ENCODE assay signal across 22 cellular contexts in genomic region chr1:45659222-45659621, GRCh38. TPM values are rescaled to one million over a fixed set of nuclear protein-coding genes. Genes with fewer than 3 reads are reported as not detected.
DNase-seq lines count a peak whose midpoint lies in the region; ATAC-seq, FAIRE-seq and TF ChIP-seq lines count a peak whose summit lies in the region.
"Had no signal": no experiment of that assay in that cellular context is flagged by ENCODE, and none has a peak within 500 bp of the region (broad histone marks: within the 10 kb centered on the region; RNA-seq: fewer than 3 reads in every experiment).

No MANE protein-coding gene starts in this region.

- no peaks in the 10 kb centered on the region for H3K27me3 Mint-ChIP-seq in activated CD4-positive, alpha-beta T cell treated with anti-CD3 and anti-CD28 coated beads, Interleukin-2, amount 10 ng/mL, durations not matched to agents 7 days and 5 days
- H3K27me3 Mint-ChIP-seq in osteocyte (ENCODE audit: unreplicated experiment), result no peaks in the 10 kb centered on the region
- no peaks in the 10 kb centered on the region for H3K27me3 Mint-ChIP-seq in stimulated activated naive B cell treated with anti-CD40 and anti-IgM and Interleukin-4, amounts not matched to agents 10 μg/mL and 1 μg/mL and 100 μg/mL, for 72 hours
- H3K27me3 Mint-ChIP-seq: B cell; CD4-positive, CD25-positive, alpha-beta regulatory T cell had no signal

- peaks cover 5% of the 10 kb centered on the region for H3K4me1 Mint-ChIP-seq in activated CD4-positive, alpha-beta T cell treated with anti-CD3 and anti-CD28 coated beads, Interleukin-2, amount 10 ng/mL, durations not matched to agents 7 days and 5 days
- peaks cover 5% of the 10 kb centered on the region for H3K4me1 Mint-ChIP-seq in osteocyte (ENCODE audit: unreplicated experiment)
- H3K4me1 Mint-ChIP-seq in stimulated activated naive B cell treated with anti-CD40 and anti-IgM and Interleukin-4, amounts not matched to agents 10 μg/mL and 1 μg/mL and 100 μg/mL, for 72 hours, result peaks cover 0 to 15% of the 10 kb centered on the region in 2 donors

- in situ Hi-C loops in K562 (cut with MboI), result no loop called here

- no peak for TF ChIP-seq RAD21 in K562 (CRISPR knock-in tag; conservative IDR thresholded peaks at IDR 0.05 in 1 of 2, IDR thresholded peaks at IDR 0.05 in 1 of 2)

- peaks cover 41 to 69% of the 10 kb centered on the region in 2 experiments for H3K36me3 ChIP-seq in HEK293 (ENCODE audit: control insufficient read depth in 2 of 2, insufficient read depth in 1 of 2, low read length in 2 of 2)
- peaks cover 83% of the 10 kb centered on the region for H3K36me3 ChIP-seq in K562 (ENCODE audit: control insufficient read depth, insufficient read depth, low read length)

- no peak overlapping the region for H3K4me3 Mint-ChIP-seq in activated CD4-positive, alpha-beta T cell treated with anti-CD3 and anti-CD28 coated beads, Interleukin-2, amount 10 ng/mL, durations not matched to agents 7 days and 5 days
- no peak overlapping the region for H3K4me3 Mint-ChIP-seq in osteocyte (ENCODE audit: unreplicated experiment)
- H3K4me3 Mint-ChIP-seq in stimulated activated naive B cell treated with anti-CD40 and anti-IgM and Interleukin-4, amounts not matched to agents 10 μg/mL and 1 μg/mL and 100 μg/mL, for 72 hours, result no peak overlapping the region
- H3K4me3 Mint-ChIP-seq: B cell; CD4-positive, CD25-positive, alpha-beta regulatory T cell; CD8-positive, alpha-beta T cell; GM23338; H9 had no signal

- 0 out of 2 replicates have a peak, but pooled peaks cover 5% of the 10 kb centered on the region for H4K20me1 ChIP-seq in K562 (replicated peaks; ENCODE audit: control insufficient read depth, insufficient read depth, low read length)

- intact Hi-C loops in K562 (cut with micrococcal nuclease), result no loop called here

- no peaks in the 10 kb centered on the region for H3K27me3 ChIP-seq in K562 (ENCODE audit: control insufficient read depth in 2 of 2, insufficient read depth in 2 of 2, low read length in 2 of 2)
- H3K27me3 ChIP-seq: BLaER1 had no signal

- H3K27ac ChIP-seq in HEK293 (ENCODE audit: extremely low read depth, low read depth, low read length) (no peak overlapping the region), K562 (ENCODE audit: extremely low read depth, low read depth, low read length) (no peak overlapping the region)
- H3K27ac ChIP-seq: 22Rv1, BLaER1, C4-2B had no signal

- H3K4me2 ChIP-seq in K562 (ENCODE audit: insufficient read depth, low read length), result no peak overlapping the region
- H3K4me2 ChIP-seq: BLaER1, GM23338 had no signal

- peaks cover 49% of the 10 kb centered on the region for H3K36me3 Mint-ChIP-seq in activated CD4-positive, alpha-beta T cell treated with anti-CD3 and anti-CD28 coated beads, Interleukin-2, amount 10 ng/mL, durations not matched to agents 7 days and 5 days (ENCODE audit: low read depth)
- H3K36me3 Mint-ChIP-seq in osteocyte (ENCODE audit: unreplicated experiment), result peaks cover 52% of the 10 kb centered on the region
- peaks cover 24 to 35% of the 10 kb centered on the region in 2 donors for H3K36me3 Mint-ChIP-seq in stimulated activated naive B cell treated with anti-CD40 and anti-IgM and Interleukin-4, amounts not matched to agents 10 μg/mL and 1 μg/mL and 100 μg/mL, for 72 hours

- no peaks in the 10 kb centered on the region for H3K9me1 ChIP-seq in K562 (ENCODE audit: control insufficient read depth, insufficient read depth, low read length)

- no peak for FAIRE-seq in K562 (lab: Jason Lieb, UNC)
- FAIRE-seq: A204.1, G401.6, GM12892 had no signal

- POLR2A ChIA-PET in activated CD4-positive, alpha-beta T cell treated with anti-CD3 and anti-CD28 coated beads, Interleukin-2, amount 10 ng/mL, durations not matched to agents 7 days and 5 days (lab: Charles Lee), result no interaction called here
- POLR2A ChIA-PET in HEK293 (lab: Yijun Ruan, JAX) (no interaction called here), K562 (lab: Yijun Ruan, JAX) (interaction anchor here (0.6 to 5.2 kb wide), 6 partner anchors 8 to 223 kb away, joined by 3 to 35 read pairs (median 6); partner anchors contain the start of gene GPBP1L1)

- H3K9me3 Mint-ChIP-seq in activated CD4-positive, alpha-beta T cell treated with anti-CD3 and anti-CD28 coated beads, Interleukin-2, amount 10 ng/mL, durations not matched to agents 7 days and 5 days, result no peaks in the 10 kb centered on the region
- H3K9me3 Mint-ChIP-seq in osteocyte (ENCODE audit: unreplicated experiment), result no peaks in the 10 kb centered on the region
- H3K9me3 Mint-ChIP-seq in stimulated activated naive B cell treated with anti-CD40 and anti-IgM and Interleukin-4, amounts not matched to agents 10 μg/mL and 1 μg/mL and 100 μg/mL, for 72 hours, result no peaks in the 10 kb centered on the region
- H3K9me3 Mint-ChIP-seq: CD4-positive, CD25-positive, alpha-beta regulatory T cell; CD8-positive, alpha-beta T cell; GM23338; H9 had no signal

- no peak for TF ChIP-seq POLR2A in K562 (conservative IDR thresholded peaks at IDR 0.05)

- H3K79me2 ChIP-seq in K562 (ENCODE audit: control insufficient read depth, insufficient read depth, low read length), result peaks cover 45% of the 10 kb centered on the region

- TF ChIP-seq CTCF in HEK293 (tag by site-specific recombination; IDR thresholded peaks at IDR 0.05), result no peak
- no peak for TF ChIP-seq CTCF in K562 (IDR thresholded peaks at IDR 0.05 in 2 of 3, conservative IDR thresholded peaks at IDR 0.05 in 1 of 3; ENCODE audit: insufficient read depth in 2 of 3, low read depth in 1 of 3, low read length in 3 of 3)
- TF ChIP-seq CTCF in osteocyte (IDR thresholded peaks at IDR 0.05), result no peak

- ATAC-seq in K562 (no peak), GM18861 (IDR thresholded peaks at IDR 0.05; ENCODE audit: unreplicated experiment) (no peak)
- ATAC-seq in stimulated activated naive B cell treated with anti-CD40 and anti-IgM and Interleukin-4, amounts not matched to agents 10 μg/mL and 1 μg/mL and 100 μg/mL, for 72 hours (replicated peaks), result no peak
- ATAC-seq: CD8-positive, alpha-beta T cell; GM23338 had no signal

- WGBS in K562 (ENCODE audit: insufficient coverage, low coverage, missing lambda C conversion rate), result 95% methylated on average over 2 of the region's 2 CpGs

- H3K9me3 ChIP-seq in HEK293 (ENCODE audit: control insufficient read depth, insufficient read depth, low read depth, low read length) (no peaks in the 10 kb centered on the region), K562 (replicated peaks; ENCODE audit: control insufficient read depth, insufficient read depth, low read depth, low read length) (no peaks in the 10 kb centered on the region)
- H3K9me3 ChIP-seq: BLaER1, Caco-2 had no signal

- no peak overlapping the region for H2AFZ ChIP-seq in K562 (ENCODE audit: low read depth, low read length)
- H2AFZ ChIP-seq: GM23338 had no signal

- DNase-seq in activated CD4-positive, alpha-beta T cell treated with anti-CD3 and anti-CD28 coated beads, Interleukin-2, amount 10 ng/mL, durations not matched to agents 7 days and 5 days, result no peak
- no peak for DNase-seq in activated CD4-positive, alpha-beta T cell treated with anti-CD3 and anti-CD28 coated beads for 48 hours
- DNase-seq in K562 (ENCODE audit: extremely low read depth in 1 of 4, low spot score in 3 of 4), result no peak
- no peak for DNase-seq in osteocyte (ENCODE audit: extremely low spot score, unreplicated experiment)
- DNase-seq in stimulated activated naive B cell treated with anti-CD40 and anti-IgM and Interleukin-4, amounts not matched to agents 10 μg/mL and 1 μg/mL and 100 μg/mL, for 72 hours, result no peak
- DNase-seq in foreskin melanocyte, result no peak
- DNase-seq: Caco-2; CD4-positive, CD25-positive, alpha-beta regulatory T cell; CD8-positive, alpha-beta T cell; DMS153; DND-41; H9 had no signal

- H3K4me3 ChIP-seq in HEK293 (ENCODE audit: low read depth, low read length) (no peak overlapping the region), K562 (no peak overlapping the region)
- H3K4me3 ChIP-seq: BLaER1, GM23338 had no signal

- no peak overlapping the region for H3K9ac ChIP-seq in K562 (ENCODE audit: insufficient read depth in 1 of 2, low read depth in 2 of 2, low read length in 2 of 2)
- H3K9ac ChIP-seq: BLaER1 had no signal

- H3K4me1 ChIP-seq in HEK293 (ENCODE audit: control insufficient read depth, insufficient read depth, low read length) (no peaks in the 10 kb centered on the region), K562 (replicated peaks in 1 of 2; ENCODE audit: control insufficient read depth in 2 of 2, insufficient read depth in 2 of 2, low read length in 2 of 2) (0 out of 5 replicates have a peak, but pooled peaks cover 0 to 2% of the 10 kb centered on the region in 2 experiments)
- H3K4me1 ChIP-seq: BLaER1 had no signal

- no TSS peak for BruUV-seq in K562 (replicated peaks; lab: Mats Ljungman, UMichigan)

- H3K27ac Mint-ChIP-seq in activated CD4-positive, alpha-beta T cell treated with anti-CD3 and anti-CD28 coated beads, Interleukin-2, amount 10 ng/mL, durations not matched to agents 7 days and 5 days, result peak overlapping the region; percentile 41
- H3K27ac Mint-ChIP-seq in osteocyte (ENCODE audit: unreplicated experiment), result peak overlapping the region; percentile 18
- H3K27ac Mint-ChIP-seq in stimulated activated naive B cell treated with anti-CD40 and anti-IgM and Interleukin-4, amounts not matched to agents 10 μg/mL and 1 μg/mL and 100 μg/mL, for 72 hours, result no peak overlapping the region
- H3K27ac Mint-ChIP-seq: B cell; CD8-positive, alpha-beta T cell; GM23338 had no signal

- TF ChIP-seq EP300 in K562 (IDR thresholded peaks at IDR 0.05; ENCODE audit: low read length), result no peak

- CTCF ChIA-PET in activated CD4-positive, alpha-beta T cell treated with anti-CD3 and anti-CD28 coated beads, Interleukin-2, amount 10 ng/mL, durations not matched to agents 7 days and 5 days (lab: Charles Lee), result interaction anchor here (1.0 to 1.6 kb wide), 2 partner anchors 8 to 10 kb away, joined by 3 read pairs; no protein-coding TSS in a partner anchor
- CTCF ChIA-PET in HEK293 (lab: Yijun Ruan, JAX), result no interaction called here
- CTCF ChIA-PET in K562 (lab: Yijun Ruan, JAX; ENCODE audit: low intra/inter-chr PET ratio), result no interaction called here

RNA-seq across cellular contexts. Expression of gene GPBP1L1, which starts 27.1 kb away (rescaled TPM):
- total RNA-seq in activated CD4-positive, alpha-beta T cell treated with anti-CD3 and anti-CD28 coated beads, Interleukin-2, amount 10 ng/mL, durations not matched to agents 7 days and 5 days, result 100 to 1,000 TPM; 117 to 124 TPM
- total RNA-seq in K562 (2011; cell fraction: chromatin; rRNA removed; ENCODE audit: low replicate concordance), result 283 and 462 TPM in 2 replicates
- total RNA-seq in K562 (2011; cell fraction: nucleolus; rRNA removed), result 159 and 187 TPM in 2 replicates
- 247 and 326 TPM in 2 replicates for total RNA-seq in K562 (2011; cell fraction: nucleoplasm; rRNA removed)
- total RNA-seq in K562 (2014; rRNA removed), result 122 and 133 TPM in 2 replicates
- 216 and 236 TPM in 2 replicates for total RNA-seq in K562 (2014; rRNA removed; fragmentation: Illumina TruSeq; extraction: Trizol)
- 176 and 178 TPM in 2 replicates for total RNA-seq in K562 (2015; rRNA removed; fragmentation: Illumina TruSeq; extraction: Trizol)
- total RNA-seq in K562 (2021), result 138 and 149 TPM in 2 replicates
- 128 and 138 TPM in 2 replicates for polyA plus RNA-seq in K562 (2011; rRNA removed)
- 49.8 and 94.3 TPM in 2 replicates for polyA plus RNA-seq in K562 (2011; cell fraction: cytosol; rRNA removed)
- 173 and 219 TPM in 2 replicates for polyA plus RNA-seq in K562 (2011; cell fraction: nucleus; rRNA removed)
- polyA plus RNA-seq in K562 (2012), result 86.4 and 101 TPM in 2 replicates
- 165 and 174 TPM in 2 replicates for polyA plus RNA-seq in K562 (2014; fragmentation: Illumina TruSeq; extraction: Trizol)
- polyA plus RNA-seq in K562 (2014; fragmentation: Nextera tagmentation; extraction: Ambion mirVana), result 100 to 1,000 TPM in 1 of 2 experiments, 10 to 100 TPM in 1; 86.0 to 128 TPM
- polyA plus RNA-seq in K562 (2014; rRNA removed), result 80.8 and 96.8 TPM in 2 replicates
- polyA minus RNA-seq in K562 (2011; rRNA and poly(A)+ RNA removed), result 244 and 278 TPM in 2 replicates
- 68.6 and 88.3 TPM in 2 replicates for polyA minus RNA-seq in K562 (2011; cell fraction: cytosol; rRNA and poly(A)+ RNA removed)
- polyA minus RNA-seq in K562 (2011; cell fraction: nucleus; rRNA and poly(A)+ RNA removed), result 135 and 244 TPM in 2 replicates
- total RNA-seq in osteocyte, result 87.2 and 96.0 TPM in 2 replicates

RNA-seq across cellular contexts. Expression of gene TMEM69, which starts 28.8 kb away (rescaled TPM):
- 10 to 100 TPM; 18.6 to 27.4 TPM for total RNA-seq in activated CD4-positive, alpha-beta T cell treated with anti-CD3 and anti-CD28 coated beads, Interleukin-2, amount 10 ng/mL, durations not matched to agents 7 days and 5 days
- 69.1 and 83.0 TPM in 2 replicates for total RNA-seq in K562 (2011; cell fraction: chromatin; rRNA removed; ENCODE audit: low replicate concordance)
- 69.2 and 76.9 TPM in 2 replicates for total RNA-seq in K562 (2011; cell fraction: nucleolus; rRNA removed)
- 117 and 160 TPM in 2 replicates for total RNA-seq in K562 (2011; cell fraction: nucleoplasm; rRNA removed)
- total RNA-seq in K562 (2014; rRNA removed) (47.3 and 73.2 TPM in 2 replicates), K562 (2014; rRNA removed; fragmentation: Illumina TruSeq; extraction: Trizol) (103 and 117 TPM in 2 replicates), K562 (2015; rRNA removed; fragmentation: Illumina TruSeq; extraction: Trizol) (85.0 and 85.2 TPM in 2 replicates), K562 (2021) (66.5 and 68.6 TPM in 2 replicates), osteocyte (20.0 and 23.1 TPM in 2 replicates)
- polyA plus RNA-seq in K562 (2011; rRNA removed) (248 and 266 TPM in 2 replicates), K562 (2014; fragmentation: Illumina TruSeq; extraction: Trizol) (129 and 149 TPM in 2 replicates), K562 (2014; fragmentation: Nextera tagmentation; extraction: Ambion mirVana) (100 to 1,000 TPM; 136 to 143 TPM), K562 (2014; rRNA removed) (82.0 and 130 TPM in 2 replicates)
- polyA plus RNA-seq in K562 (2011; cell fraction: cytosol; rRNA removed), result 143 and 217 TPM in 2 replicates
- 68.9 and 105 TPM in 2 replicates for polyA plus RNA-seq in K562 (2011; cell fraction: nucleus; rRNA removed)
- polyA plus RNA-seq in K562 (2012), result 58.0 and 104 TPM in 2 replicates
- 147 and 159 TPM in 2 replicates for polyA minus RNA-seq in K562 (2011; rRNA and poly(A)+ RNA removed)
- 34.7 and 59.2 TPM in 2 replicates for polyA minus RNA-seq in K562 (2011; cell fraction: cytosol; rRNA and poly(A)+ RNA removed)
- polyA minus RNA-seq in K562 (2011; cell fraction: nucleus; rRNA and poly(A)+ RNA removed), result 17.2 and 47.9 TPM in 2 replicates

RNA-seq across cellular contexts. Expression of gene CCDC17, which starts 35.4 kb away (rescaled TPM):
- total RNA-seq in activated CD4-positive, alpha-beta T cell treated with anti-CD3 and anti-CD28 coated beads, Interleukin-2, amount 10 ng/mL, durations not matched to agents 7 days and 5 days, result 1 to 10 TPM; 2.3 to 3.3 TPM
- total RNA-seq in K562 (2011; cell fraction: chromatin; rRNA removed; ENCODE audit: low replicate concordance), result 10.6 and 21.6 TPM in 2 replicates
- 10.8 and 12.8 TPM in 2 replicates for total RNA-seq in K562 (2011; cell fraction: nucleolus; rRNA removed)
- total RNA-seq in K562 (2011; cell fraction: nucleoplasm; rRNA removed), result 9.5 and 12.6 TPM in 2 replicates
- total RNA-seq in K562 (2014; rRNA removed) (0.82 and 2.1 TPM in 2 replicates), K562 (2014; rRNA removed; fragmentation: Illumina TruSeq; extraction: Trizol) (0.62 and 0.73 TPM in 2 replicates), K562 (2015; rRNA removed; fragmentation: Illumina TruSeq; extraction: Trizol) (1.1 and 1.3 TPM in 2 replicates), K562 (2021) (2.0 and 2.4 TPM in 2 replicates), osteocyte (2.2 and 2.4 TPM in 2 replicates)
- polyA plus RNA-seq in K562 (2011; rRNA removed) (0.85 and 1.4 TPM in 2 replicates), K562 (2014; fragmentation: Illumina TruSeq; extraction: Trizol) (0.51 and 0.54 TPM in 2 replicates), K562 (2014; fragmentation: Nextera tagmentation; extraction: Ambion mirVana) (under 1 TPM; 0.20 TPM), K562 (2014; rRNA removed) (1.4 and 1.6 TPM in 2 replicates)
- 0.78 and 0.98 TPM in 2 replicates for polyA plus RNA-seq in K562 (2011; cell fraction: cytosol; rRNA removed)
- 9.2 and 13.3 TPM in 2 replicates for polyA plus RNA-seq in K562 (2011; cell fraction: nucleus; rRNA removed)
- polyA plus RNA-seq in K562 (2012), result 0.56 and 1.4 TPM in 2 replicates
- polyA minus RNA-seq in K562 (2011; rRNA and poly(A)+ RNA removed), result 1.3 and 1.7 TPM in 2 replicates
- polyA minus RNA-seq in K562 (2011; cell fraction: cytosol; rRNA and poly(A)+ RNA removed), result 0.76 and 0.91 TPM in 2 replicates
- polyA minus RNA-seq in K562 (2011; cell fraction: nucleus; rRNA and poly(A)+ RNA removed), result 3.5 and 3.7 TPM in 2 replicates
